In genomic region chr16:56671706-56672105, GRCh38 we compare ENCODE assay signal across 1 cellular context.
TF ChIP-seq lines count a peak whose summit lies in the region.

No MANE protein-coding gene starts in this region.

TF ChIP-seq in GM23338, 12 proteins besides CTCF, POLR2A, EP300 and RAD21:
- TF ChIP-seq REST (IDR thresholded peaks at IDR 0.05; ENCODE audit: unreplicated experiment) (no peak), POLR2AphosphoS5 (IDR thresholded peaks at IDR 0.05; ENCODE audit: low read depth) (0 out of 2 replicates have a peak, but pooled peaks have one; percentile 25)
